1 cellular context compared by ENCODE assay signal in the genomic region with DNA sequence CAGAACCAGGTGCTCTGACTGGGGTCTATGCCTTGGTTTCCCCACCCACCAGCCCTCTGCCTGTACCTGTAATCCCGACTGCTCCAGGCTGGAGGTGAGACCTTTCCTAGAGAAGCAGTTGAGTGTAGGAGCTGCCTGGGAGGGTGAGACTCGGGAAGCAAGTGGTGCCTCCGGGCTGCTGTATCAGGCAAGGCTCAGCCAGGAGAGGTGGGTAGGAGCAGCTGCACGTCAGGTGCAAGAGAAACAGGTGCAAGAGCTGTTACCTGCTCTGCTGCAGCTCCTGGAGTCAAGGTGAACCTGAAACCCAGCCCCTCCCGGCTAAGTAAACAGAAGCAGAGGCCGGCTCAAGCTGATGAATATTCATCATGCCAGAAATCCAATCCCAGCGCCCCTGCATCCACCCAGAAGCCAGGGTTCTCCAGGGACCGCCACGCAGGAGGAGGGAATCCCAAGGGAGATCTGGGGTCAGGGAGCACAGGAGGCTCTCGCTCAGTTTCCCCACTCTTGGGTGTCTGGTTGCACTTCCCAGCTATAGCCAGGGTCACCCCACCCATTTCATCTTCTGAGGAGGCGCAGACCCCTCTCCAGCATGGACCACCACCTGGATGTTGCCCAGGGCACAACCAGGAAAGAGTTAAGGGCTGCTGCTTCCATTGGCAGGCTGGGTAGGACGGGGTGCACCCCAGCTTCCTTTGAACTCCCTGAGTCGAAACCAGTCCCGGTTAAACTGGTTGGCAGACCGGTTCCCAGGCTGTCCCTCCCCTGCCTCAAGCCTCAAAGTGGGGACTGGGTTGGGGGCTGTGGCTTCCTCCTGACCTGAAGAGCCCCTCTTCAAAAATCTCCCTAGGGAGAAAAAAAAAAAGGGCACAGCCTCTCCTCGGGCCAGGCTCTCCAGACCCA.
TF ChIP-seq lines count a peak whose summit lies in the region.

A gene with protein sequence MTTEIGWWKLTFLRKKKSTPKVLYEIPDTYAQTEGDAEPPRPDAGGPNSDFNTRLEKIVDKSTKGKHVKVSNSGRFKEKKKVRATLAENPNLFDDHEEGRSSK (minus strand): TSS at position 293 of the 900 bp plus-strand sequence. CDS start 4,649 bp downstream, outside the sequence.

TF ChIP-seq in HCT116, 20 proteins besides CTCF, POLR2A, EP300 and RAD21:
- TF ChIP-seq, protein P1, sequence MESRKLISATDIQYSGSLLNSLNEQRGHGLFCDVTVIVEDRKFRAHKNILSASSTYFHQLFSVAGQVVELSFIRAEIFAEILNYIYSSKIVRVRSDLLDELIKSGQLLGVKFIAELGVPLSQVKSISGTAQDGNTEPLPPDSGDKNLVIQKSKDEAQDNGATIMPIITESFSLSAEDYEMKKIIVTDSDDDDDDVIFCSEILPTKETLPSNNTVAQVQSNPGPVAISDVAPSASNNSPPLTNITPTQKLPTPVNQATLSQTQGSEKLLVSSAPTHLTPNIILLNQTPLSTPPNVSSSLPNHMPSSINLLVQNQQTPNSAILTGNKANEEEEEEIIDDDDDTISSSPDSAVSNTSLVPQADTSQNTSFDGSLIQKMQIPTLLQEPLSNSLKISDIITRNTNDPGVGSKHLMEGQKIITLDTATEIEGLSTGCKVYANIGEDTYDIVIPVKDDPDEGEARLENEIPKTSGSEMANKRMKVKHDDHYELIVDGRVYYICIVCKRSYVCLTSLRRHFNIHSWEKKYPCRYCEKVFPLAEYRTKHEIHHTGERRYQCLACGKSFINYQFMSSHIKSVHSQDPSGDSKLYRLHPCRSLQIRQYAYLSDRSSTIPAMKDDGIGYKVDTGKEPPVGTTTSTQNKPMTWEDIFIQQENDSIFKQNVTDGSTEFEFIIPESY (IDR thresholded peaks at IDR 0.05; ENCODE audit: extremely low read depth, insufficient replicate concordance, low read length) = no peak
- TF ChIP-seq EGR1 (IDR thresholded peaks at IDR 0.05; ENCODE audit: low read depth) = no peak
- peak; percentile 58 for TF ChIP-seq SP1 (IDR thresholded peaks at IDR 0.05; ENCODE audit: low read depth)
- TF ChIP-seq, protein P2, sequence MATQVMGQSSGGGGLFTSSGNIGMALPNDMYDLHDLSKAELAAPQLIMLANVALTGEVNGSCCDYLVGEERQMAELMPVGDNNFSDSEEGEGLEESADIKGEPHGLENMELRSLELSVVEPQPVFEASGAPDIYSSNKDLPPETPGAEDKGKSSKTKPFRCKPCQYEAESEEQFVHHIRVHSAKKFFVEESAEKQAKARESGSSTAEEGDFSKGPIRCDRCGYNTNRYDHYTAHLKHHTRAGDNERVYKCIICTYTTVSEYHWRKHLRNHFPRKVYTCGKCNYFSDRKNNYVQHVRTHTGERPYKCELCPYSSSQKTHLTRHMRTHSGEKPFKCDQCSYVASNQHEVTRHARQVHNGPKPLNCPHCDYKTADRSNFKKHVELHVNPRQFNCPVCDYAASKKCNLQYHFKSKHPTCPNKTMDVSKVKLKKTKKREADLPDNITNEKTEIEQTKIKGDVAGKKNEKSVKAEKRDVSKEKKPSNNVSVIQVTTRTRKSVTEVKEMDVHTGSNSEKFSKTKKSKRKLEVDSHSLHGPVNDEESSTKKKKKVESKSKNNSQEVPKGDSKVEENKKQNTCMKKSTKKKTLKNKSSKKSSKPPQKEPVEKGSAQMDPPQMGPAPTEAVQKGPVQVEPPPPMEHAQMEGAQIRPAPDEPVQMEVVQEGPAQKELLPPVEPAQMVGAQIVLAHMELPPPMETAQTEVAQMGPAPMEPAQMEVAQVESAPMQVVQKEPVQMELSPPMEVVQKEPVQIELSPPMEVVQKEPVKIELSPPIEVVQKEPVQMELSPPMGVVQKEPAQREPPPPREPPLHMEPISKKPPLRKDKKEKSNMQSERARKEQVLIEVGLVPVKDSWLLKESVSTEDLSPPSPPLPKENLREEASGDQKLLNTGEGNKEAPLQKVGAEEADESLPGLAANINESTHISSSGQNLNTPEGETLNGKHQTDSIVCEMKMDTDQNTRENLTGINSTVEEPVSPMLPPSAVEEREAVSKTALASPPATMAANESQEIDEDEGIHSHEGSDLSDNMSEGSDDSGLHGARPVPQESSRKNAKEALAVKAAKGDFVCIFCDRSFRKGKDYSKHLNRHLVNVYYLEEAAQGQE (IDR thresholded peaks at IDR 0.05; ENCODE audit: low read depth) = no peak
- no peak for TF ChIP-seq SIN3A (IDR thresholded peaks at IDR 0.05; ENCODE audit: low read depth)
- TF ChIP-seq CEBPB (IDR thresholded peaks at IDR 0.05; ENCODE audit: low read depth) = no peak
- no peak for TF ChIP-seq ELF1 (IDR thresholded peaks at IDR 0.05; ENCODE audit: borderline replicate concordance, low read depth)
- TF ChIP-seq, protein P3, sequence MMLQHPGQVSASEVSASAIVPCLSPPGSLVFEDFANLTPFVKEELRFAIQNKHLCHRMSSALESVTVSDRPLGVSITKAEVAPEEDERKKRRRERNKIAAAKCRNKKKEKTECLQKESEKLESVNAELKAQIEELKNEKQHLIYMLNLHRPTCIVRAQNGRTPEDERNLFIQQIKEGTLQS (IDR thresholded peaks at IDR 0.05) = no peak
